ENCODE assay signal across 27 cellular contexts in genomic region chr7:82275342-82275741, GRCh38.
A peak's percentile ranks its signal among the peaks of the same experiment; 100 is the strongest.
DNase-seq lines count a peak whose midpoint lies in the region; FAIRE-seq and TF ChIP-seq lines count a peak whose summit lies in the region.
"Had no signal": no experiment of that assay in that cellular context is flagged by ENCODE, and none has a peak within 500 bp of the region (broad histone marks: within the 10 kb centered on the region; RNA-seq: fewer than 3 reads in every experiment).

No MANE protein-coding gene starts in this region.

- no peak overlapping the region for H3K27ac ChIP-seq in left ventricle myocardium inferior (replicated peaks)
- H3K27ac ChIP-seq: KMS-11, psoas muscle, tibial nerve, VCaP had no signal

- no peaks in the 10 kb centered on the region for H3K27me3 Mint-ChIP-seq in activated naive CD8-positive, alpha-beta T cell treated with anti-CD3 and anti-CD28 coated beads for 36 hours
- H3K27me3 Mint-ChIP-seq: activated naive CD4-positive, alpha-beta T cell treated with anti-CD3 and anti-CD28 coated beads, Interleukin-2, amount 50 U/mL, for 24 hours had no signal

- no peaks in the 10 kb centered on the region for H3K36me3 Mint-ChIP-seq in activated naive CD8-positive, alpha-beta T cell treated with anti-CD3 and anti-CD28 coated beads for 36 hours
- H3K36me3 Mint-ChIP-seq: activated naive CD4-positive, alpha-beta T cell treated with anti-CD3 and anti-CD28 coated beads, Interleukin-2, amount 50 U/mL, for 24 hours; immature natural killer cell; natural killer cell had no signal

- peak; percentile 91 for DNase-seq in NCI-H1092 treated with DMSO at 0.1 percent for 48 hours (lab: John Stamatoyannopoulos, UW)
- peak; percentile 89 for DNase-seq in NCI-H146 (lab: John Stamatoyannopoulos, UW)
- DNase-seq in NCI-H748 (lab: John Stamatoyannopoulos, UW; ENCODE audit: unreplicated experiment), result peak; percentile 94
- no peak for DNase-seq in bronchial epithelial cell (ENCODE audit: low read depth)
- DNase-seq in frontal cortex (ENCODE audit: low spot score in 2 of 2), result no peak
- DNase-seq in left ventricle myocardium inferior, result no peak
- DNase-seq in activated naive CD8-positive, alpha-beta T cell treated with anti-CD3 and anti-CD28 coated beads for 36 hours, result no peak
- DNase-seq: activated CD4-positive, alpha-beta T cell treated with anti-CD3 and anti-CD28 coated beads for 48 hours; amygdala; effector CD4-positive, alpha-beta T cell; H7; immature natural killer cell; left cardiac atrium; mammary epithelial cell; mucosa of descending colon; natural killer cell; NCI-H187 treated with DMSO at 0.1 percent for 48 hours; NCI-H524 treated with DMSO at 0.1 percent for 48 hours; psoas muscle; SIG-M5; stimulated activated CD4-positive, alpha-beta T cell treated with anti-CD3 and anti-CD28 coated beads, Interleukin-4, amount 100 ng/mL, for 24 hours; T1000 had no signal

- H3K4me1 Mint-ChIP-seq in activated naive CD8-positive, alpha-beta T cell treated with anti-CD3 and anti-CD28 coated beads for 36 hours, result no peaks in the 10 kb centered on the region
- H3K4me1 Mint-ChIP-seq: activated naive CD4-positive, alpha-beta T cell treated with anti-CD3 and anti-CD28 coated beads, Interleukin-2, amount 50 U/mL, for 24 hours; immature natural killer cell; natural killer cell had no signal

- peak; percentile 13 for FAIRE-seq in bronchial epithelial cell (lab: Jason Lieb, UNC)
- no peak for FAIRE-seq in frontal cortex (lab: Jason Lieb, UNC)

- H3K9me3 Mint-ChIP-seq in activated naive CD8-positive, alpha-beta T cell treated with anti-CD3 and anti-CD28 coated beads for 36 hours, result no peaks in the 10 kb centered on the region
- H3K9me3 Mint-ChIP-seq: activated naive CD4-positive, alpha-beta T cell treated with anti-CD3 and anti-CD28 coated beads, Interleukin-2, amount 50 U/mL, for 24 hours had no signal

- H3K36me3 ChIP-seq in bronchial epithelial cell (ENCODE audit: control insufficient read depth, insufficient read depth, low read length), result no peaks in the 10 kb centered on the region
- no peaks in the 10 kb centered on the region for H3K36me3 ChIP-seq in left ventricle myocardium inferior
- H3K36me3 ChIP-seq: tibial nerve had no signal

- intact Hi-C loops in left ventricle myocardium inferior (cut with micrococcal nuclease), result no loop called here

- TF ChIP-seq CTCF in bronchial epithelial cell (IDR thresholded peaks at IDR 0.05; ENCODE audit: insufficient read depth, low read length, severe bottlenecking), result no peak
- no peak for TF ChIP-seq CTCF in left ventricle myocardium inferior (IDR thresholded peaks at IDR 0.05; ENCODE audit: borderline replicate concordance)

- H3K9me3 ChIP-seq in left ventricle myocardium inferior (replicated peaks), result no peaks in the 10 kb centered on the region
- H3K9me3 ChIP-seq: mucosa of descending colon, psoas muscle, tibial nerve had no signal

- no peak overlapping the region for H3K4me3 Mint-ChIP-seq in activated naive CD8-positive, alpha-beta T cell treated with anti-CD3 and anti-CD28 coated beads for 36 hours
- H3K4me3 Mint-ChIP-seq: activated naive CD4-positive, alpha-beta T cell treated with anti-CD3 and anti-CD28 coated beads, Interleukin-2, amount 50 U/mL, for 24 hours; immature natural killer cell; natural killer cell had no signal

- peaks cover 9% of the 10 kb centered on the region for H3K4me1 ChIP-seq in left ventricle myocardium inferior
- H3K4me1 ChIP-seq: tibial nerve had no signal

- no peak overlapping the region for H3K27ac Mint-ChIP-seq in activated naive CD8-positive, alpha-beta T cell treated with anti-CD3 and anti-CD28 coated beads for 36 hours
- H3K27ac Mint-ChIP-seq: activated naive CD4-positive, alpha-beta T cell treated with anti-CD3 and anti-CD28 coated beads, Interleukin-2, amount 50 U/mL, for 24 hours; activated T-helper 2 cell treated with anti-CD3 and anti-CD28 coated beads, Interferon-gamma antibody, Interleukin-2, Interleukin-4, amounts not matched to agents 10 μg/mL and 5 μg/mL and 100 μg/mL, durations not matched to agents 14 hours and 24 hours and 36 hours; immature natural killer cell; natural killer cell had no signal

- H3K27me3 ChIP-seq in bronchial epithelial cell (ENCODE audit: control insufficient read depth, insufficient read depth, low read length) (no peaks in the 10 kb centered on the region), left ventricle myocardium inferior (ENCODE audit: low read depth) (no peaks in the 10 kb centered on the region)
- H3K27me3 ChIP-seq: tibial nerve had no signal

- H3K4me3 ChIP-seq in bronchial epithelial cell (ENCODE audit: low read depth, low read length) (no peak overlapping the region), left ventricle myocardium inferior (no peak overlapping the region)
- H3K4me3 ChIP-seq: mucosa of descending colon, psoas muscle, tibial nerve had no signal

Comparison
In these comparisons a context has a peak if more than half of its experiments do, and no peak if none do; other contexts are left out.
1. DNase-seq: peak in NCI-H1092 treated with DMSO at 0.1 percent for 48 hours (single experiment), NCI-H146 (single experiment) and NCI-H748 (single experiment); none in bronchial epithelial cell (single experiment), frontal cortex (0 of 2), left ventricle myocardium inferior (single experiment) and activated naive CD8-positive, alpha-beta T cell treated with anti-CD3 and anti-CD28 coated beads for 36 hours (single experiment).